Comparison of ENCODE assay signal across 8 cellular contexts in the genomic region with DNA sequence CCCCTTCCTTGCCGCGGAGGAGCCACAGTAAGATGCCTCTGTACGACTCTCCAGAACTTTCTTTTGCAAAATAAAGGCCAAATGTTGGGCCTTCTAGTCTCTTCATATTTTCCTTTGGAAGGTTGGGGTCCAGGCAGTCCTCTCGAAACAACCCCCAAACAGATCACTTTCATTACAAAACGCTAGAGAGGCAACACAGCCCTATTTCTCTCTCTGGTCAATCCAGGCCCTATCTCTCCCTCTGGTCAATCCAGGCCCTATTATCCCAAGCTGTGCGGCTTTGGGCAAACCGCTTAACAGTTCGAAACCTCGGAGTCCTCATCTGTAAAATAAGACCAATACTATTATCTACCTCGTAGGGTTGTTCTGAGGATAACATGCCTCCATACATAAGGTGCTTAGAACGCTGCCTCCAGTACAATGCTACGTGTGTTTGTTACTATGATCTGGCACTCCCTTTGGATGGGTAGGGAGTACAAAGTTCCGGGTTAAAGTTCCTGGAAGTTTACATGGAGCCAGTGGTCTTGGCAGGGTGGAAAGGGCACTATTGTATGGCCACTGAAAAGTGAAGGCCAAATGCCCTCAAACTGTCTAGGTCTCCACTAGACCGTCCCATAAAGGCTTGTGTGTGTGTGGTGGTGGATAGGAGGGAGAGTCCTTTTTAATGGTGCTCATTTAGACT.
DNase-seq lines count a peak whose midpoint lies in the region; ATAC-seq, FAIRE-seq and TF ChIP-seq lines count a peak whose summit lies in the region.

No MANE protein-coding gene starts in this region.

- peaks cover 23% of the 10 kb centered on the region for H3K4me1 Mint-ChIP-seq in T-helper 17 cell

- no peak for TF ChIP-seq CTCF in lower leg skin (IDR thresholded peaks at IDR 0.05)

- no peaks in the 10 kb centered on the region for H3K36me3 ChIP-seq in GM23248 (ENCODE audit: low read depth)
- no peaks in the 10 kb centered on the region for H3K36me3 ChIP-seq in iPS DF 6.9 (ENCODE audit: control insufficient read depth, insufficient read depth, low read length)
- no peaks in the 10 kb centered on the region for H3K36me3 ChIP-seq in small intestine (ENCODE audit: control insufficient read depth in 2 of 2, insufficient read depth in 2 of 2, low read length in 2 of 2)

- H4K20me1 ChIP-seq in GM23248 (ENCODE audit: insufficient read depth): no peaks in the 10 kb centered on the region

- H3K4me2 ChIP-seq in GM23248 (ENCODE audit: unreplicated experiment): peak overlapping the region; percentile 78

- 85 to 88% methylated on average over 13 to 14 of the region's 14 CpGs for WGBS in GM23248 (ENCODE audit: low coverage in 1 of 2, low lambda C conversion rate in 2 of 2, missing lambda C conversion rate in 2 of 2), 2 experiments
- no CpG with 5 or more reads among the region's 14 CpGs for WGBS in iPS DF 6.9 (ENCODE audit: insufficient coverage, insufficient read length)
- WGBS in small intestine, 3 donors: 37 to 65% (median 37%) methylated on average over 12 to 14 of the region's 14 CpGs
- 45 to 81% methylated on average over 14 of the region's 14 CpGs for WGBS in lower leg skin, 2 donors

- H3K27ac ChIP-seq in GM23248 (peak overlapping the region; percentile 78; the same call in 1 of the 2 replicates), iPS DF 6.9 (ENCODE audit: low read length) (no peak overlapping the region), small intestine (ENCODE audit: low read depth in 1 of 2, low read length in 1 of 2) (peak overlapping the region; percentile 86 to 100)

- peak overlapping the region; percentile 98 for H3K27ac Mint-ChIP-seq in T-helper 17 cell

- no peaks in the 10 kb centered on the region for H3K9me3 ChIP-seq in GM23248 (ENCODE audit: low read depth)
- H3K9me3 ChIP-seq in T-helper 17 cell (ENCODE audit: control insufficient read depth, low read length, poor library complexity, severe bottlenecking): no peaks in the 10 kb centered on the region
- no peaks in the 10 kb centered on the region for H3K9me3 ChIP-seq in iPS DF 6.9 (ENCODE audit: control insufficient read depth, insufficient read depth, low read length)
- no peaks in the 10 kb centered on the region for H3K9me3 ChIP-seq in small intestine (ENCODE audit: control insufficient read depth, low read depth)

- H3K9me2 ChIP-seq in GM23248 (ENCODE audit: insufficient read depth): no peaks in the 10 kb centered on the region

- FAIRE-seq in small intestine (lab: Jason Lieb, UNC): no peak
- no peak for FAIRE-seq in RCC 7860 (lab: Jason Lieb, UNC)

- H3F3A ChIP-seq in GM23248 (ENCODE audit: insufficient read depth): peaks cover 6% of the 10 kb centered on the region; the same call in 1 of the 2 replicates

- no peak for TF ChIP-seq POLR2A in lower leg skin (IDR thresholded peaks at IDR 0.05)

- peak overlapping the region; percentile 91 for H3K4me3 Mint-ChIP-seq in T-helper 17 cell

- DNase-seq in GM23248 (no peak), T-helper 17 cell (no peak), iPS DF 6.9 (ENCODE audit: low read depth, low spot score) (no peak), small intestine (peak; percentile 75), HCEC 1CT (no peak), nucleus accumbens (lab: John Stamatoyannopoulos, UW) (no peak), RCC 7860 (ENCODE audit: low spot score) (no peak), lower leg skin (ENCODE audit: low spot score in 2 of 2) (no peak)

- H3K4me3 ChIP-seq in GM23248 (peak overlapping the region; percentile 66), iPS DF 6.9 (ENCODE audit: low read length) (peak overlapping the region; percentile 50; the same call in 1 of the 2 replicates), small intestine (ENCODE audit: low read depth in 1 of 2, low read length in 2 of 2) (peak overlapping the region in 1 of 2 donors; percentile 30), lower leg skin (ENCODE audit: low read depth, poor library complexity, severe bottlenecking) (no peak overlapping the region)

- peaks cover 12% of the 10 kb centered on the region for H3K4me1 ChIP-seq in GM23248 (ENCODE audit: insufficient read depth)
- peaks cover 5% of the 10 kb centered on the region; the same call in 1 of the 2 replicates for H3K4me1 ChIP-seq in iPS DF 6.9 (ENCODE audit: control insufficient read depth, insufficient read depth, low read length)
- no peaks in the 10 kb centered on the region for H3K4me1 ChIP-seq in small intestine (ENCODE audit: control insufficient read depth in 2 of 2, insufficient read depth in 1 of 2, low read depth in 1 of 2, low read length in 1 of 2)

- in situ Hi-C loops in GM23248 (cut with MboI): no loop called here

- peak overlapping the region; percentile 83; the same call in 1 of the 2 replicates for H2AFZ ChIP-seq in GM23248

- H3K79me2 ChIP-seq in GM23248 (ENCODE audit: insufficient read depth): no peaks in the 10 kb centered on the region

- H3K36me3 Mint-ChIP-seq in T-helper 17 cell (ENCODE audit: low read depth): no peaks in the 10 kb centered on the region

- H3K27me3 ChIP-seq in GM23248 (replicated peaks; ENCODE audit: insufficient read depth) (no peaks in the 10 kb centered on the region), iPS DF 6.9 (ENCODE audit: control insufficient read depth, insufficient read depth, low read length) (no peaks in the 10 kb centered on the region; the same call in 1 of the 2 replicates), small intestine (ENCODE audit: control insufficient read depth in 2 of 2, insufficient read depth in 2 of 2, low read length in 2 of 2) (no peaks in the 10 kb centered on the region)

- intact Hi-C loops in lower leg skin (cut with DNase I; ENCODE audit: low total_unique reads): loop anchor here (5.0 kb wide), 1 partner anchor 161 kb away; no protein-coding TSS in a partner anchor

- no peaks in the 10 kb centered on the region for H3K27me3 Mint-ChIP-seq in T-helper 17 cell

- peak overlapping the region; percentile 86 for H3K9ac ChIP-seq in GM23248

- no peak for ATAC-seq in T-helper 17 cell
